Comparison of ENCODE assay signal across 8 cellular contexts in genomic region chr3:171187706-171188290, GRCh38.
DNase-seq lines count a peak whose midpoint lies in the region; ATAC-seq and TF ChIP-seq lines count a peak whose summit lies in the region.

No MANE protein-coding gene starts in this region.

- H3K36me3 ChIP-seq in HCT116 (ENCODE audit: control insufficient read depth in 1 of 2, insufficient read depth in 2 of 2, low read length in 2 of 2) = no peaks in the 10 kb centered on the region
- no peaks in the 10 kb centered on the region for H3K36me3 ChIP-seq in brain microvascular endothelial cell (replicated peaks)

- no peaks in the 10 kb centered on the region for H3K9me2 ChIP-seq in HCT116 (ENCODE audit: insufficient read depth)

- no peak overlapping the region for H3K27ac Mint-ChIP-seq in activated CD4-positive, alpha-beta memory T cell treated with anti-CD3 and anti-CD28 coated beads, Interleukin-2, amount 10 ng/mL, durations not matched to agents 7 days and 5 days

- peaks cover 24 to 30% of the 10 kb centered on the region in 2 experiments for H3K4me1 ChIP-seq in HCT116 (ENCODE audit: control insufficient read depth in 1 of 2, insufficient read depth in 2 of 2, low read length in 2 of 2)

- H4K20me1 ChIP-seq in HCT116 (ENCODE audit: insufficient read depth) = no peaks in the 10 kb centered on the region

- DNase-seq in Daoy (ENCODE audit: low read depth) (peak; percentile 39), HCT116 (ENCODE audit: low read depth, low spot score) (no peak), NCI-H510A (lab: John Stamatoyannopoulos, UW) (peak; percentile 13), brain microvascular endothelial cell (peak; percentile 28), left kidney (ENCODE audit: low read depth, low spot score) (peak; percentile 68)
- DNase-seq in activated CD4-positive, alpha-beta memory T cell treated with anti-CD3 and anti-CD28 coated beads, Interleukin-2, amount 10 ng/mL, durations not matched to agents 7 days and 5 days = no peak
- DNase-seq in activated CD4-positive, alpha-beta T cell treated with anti-CD3 and anti-CD28 coated beads, Interleukin-2, amount 50 U/mL, for 4 hours = no peak

- H3K36me3 Mint-ChIP-seq in activated CD4-positive, alpha-beta memory T cell treated with anti-CD3 and anti-CD28 coated beads, Interleukin-2, amount 10 ng/mL, durations not matched to agents 7 days and 5 days (ENCODE audit: low read depth) = peaks cover 42% of the 10 kb centered on the region

- peak; percentile 87 for TF ChIP-seq RAD21 in HCT116 (IDR thresholded peaks at IDR 0.05; ENCODE audit: low read depth)

- peaks cover 65% of the 10 kb centered on the region for H3K4me1 Mint-ChIP-seq in activated CD4-positive, alpha-beta memory T cell treated with anti-CD3 and anti-CD28 coated beads, Interleukin-2, amount 10 ng/mL, durations not matched to agents 7 days and 5 days

- H3K27me3 ChIP-seq in HCT116 (ENCODE audit: insufficient read depth, low read length) = no peaks in the 10 kb centered on the region
- H3K27me3 ChIP-seq in brain microvascular endothelial cell (replicated peaks) = no peaks in the 10 kb centered on the region

- H3K9me3 Mint-ChIP-seq in activated CD4-positive, alpha-beta memory T cell treated with anti-CD3 and anti-CD28 coated beads, Interleukin-2, amount 10 ng/mL, durations not matched to agents 7 days and 5 days = no peaks in the 10 kb centered on the region

- H3K4me2 ChIP-seq in HCT116 (ENCODE audit: low read length) = no peak overlapping the region

- H3K79me2 ChIP-seq in HCT116 (ENCODE audit: insufficient read depth, low read length) = no peaks in the 10 kb centered on the region

- no TSS peak for BruUV-seq in HCT116 (replicated peaks; lab: Mats Ljungman, UMichigan)

- POLR2A ChIA-PET in HCT116 (lab: Charles Lee) = no interaction called here
- POLR2A ChIA-PET in activated CD4-positive, alpha-beta memory T cell treated with anti-CD3 and anti-CD28 coated beads, Interleukin-2, amount 10 ng/mL, durations not matched to agents 7 days and 5 days (lab: Charles Lee) = no interaction called here

- RAD21 ChIA-PET in HCT116 (lab: Charles Lee; ENCODE audit: low non-redundant PET in 1 of 2, low total read pairs in 2 of 2, uncharacterized antibody in 2 of 2, unreplicated experiment in 2 of 2) = no interaction called here

- H3K27me3 Mint-ChIP-seq in activated CD4-positive, alpha-beta memory T cell treated with anti-CD3 and anti-CD28 coated beads, Interleukin-2, amount 10 ng/mL, durations not matched to agents 7 days and 5 days = no peaks in the 10 kb centered on the region

- H3K27ac ChIP-seq in HCT116 (ENCODE audit: low read depth, low read length) (no peak overlapping the region), brain microvascular endothelial cell (no peak overlapping the region)

- TF ChIP-seq CTCF in HCT116 (IDR thresholded peaks at IDR 0.05 in 2 of 3, conservative IDR thresholded peaks at IDR 0.05 in 1 of 3; ENCODE audit: borderline replicate concordance in 1 of 3, insufficient read depth in 1 of 3, low read depth in 2 of 3, low read length in 2 of 3) (peak; percentile 59 to 72 (median 71); a peak in 5 of 6 replicates), brain microvascular endothelial cell (IDR thresholded peaks at IDR 0.05; ENCODE audit: low read depth, low read length, missing control alignments) (peak; percentile 82)

- no peaks in the 10 kb centered on the region for H3K9me3 ChIP-seq in HCT116 (ENCODE audit: control insufficient read depth in 1 of 2, insufficient read depth in 1 of 2, low read depth in 1 of 2, low read length in 2 of 2)

- no peak overlapping the region for H2AFZ ChIP-seq in HCT116 (ENCODE audit: low read depth, low read length, poor library complexity, severe bottlenecking)

- H3K4me3 ChIP-seq in HCT116 (replicated peaks in 1 of 2; ENCODE audit: low read depth in 1 of 2, low read length in 2 of 2) (no peak overlapping the region), brain microvascular endothelial cell (ENCODE audit: low read depth, low read length) (no peak overlapping the region)

- H3K4me3 Mint-ChIP-seq in activated CD4-positive, alpha-beta memory T cell treated with anti-CD3 and anti-CD28 coated beads, Interleukin-2, amount 10 ng/mL, durations not matched to agents 7 days and 5 days = no peak overlapping the region

- no peak overlapping the region for H3K9ac ChIP-seq in HCT116 (ENCODE audit: low read length)

- in situ Hi-C loops in brain microvascular endothelial cell (cut with HindIII; ENCODE audit: low pct_ligation_motif_present, low sequenced_read_pairs) = loop anchor here (25.0 kb wide), 1 partner anchor 375 kb away; no protein-coding TSS in a partner anchor

- intact Hi-C loops in HCT116 (cut with micrococcal nuclease) = loop anchor here (1.0 to 10.0 kb wide), 5 partner anchors 140 to 645 kb away; partner anchors contain the start of gene TNIK

- CTCF ChIA-PET in HCT116 (lab: Charles Lee) = interaction anchor here (1.0 to 1.2 kb wide), 2 partner anchors 193 to 646 kb away, joined by 3 read pairs; no protein-coding TSS in a partner anchor
- CTCF ChIA-PET in activated CD4-positive, alpha-beta memory T cell treated with anti-CD3 and anti-CD28 coated beads, Interleukin-2, amount 10 ng/mL, durations not matched to agents 7 days and 5 days (lab: Charles Lee) = interaction anchor here (0.6 to 4.1 kb wide), 6 partner anchors 8 to 378 kb away, joined by 3 to 29 read pairs (median 4); no protein-coding TSS in a partner anchor

- no peak for TF ChIP-seq POLR2A in HCT116 (IDR thresholded peaks at IDR 0.05; ENCODE audit: borderline replicate concordance, extremely low read depth, insufficient read depth, insufficient read length)

- ATAC-seq in HCT116 = peak; percentile 57
- ATAC-seq in HG03457 (IDR thresholded peaks at IDR 0.05; ENCODE audit: unreplicated experiment) = no peak

TF ChIP-seq in HCT116, 20 proteins besides CTCF, POLR2A, EP300 and RAD21:
- TF ChIP-seq JUND (IDR thresholded peaks at IDR 0.05) = no peak
- no peak for TF ChIP-seq MAX (IDR thresholded peaks at IDR 0.05)
- TF ChIP-seq SRF (IDR thresholded peaks at IDR 0.05; ENCODE audit: low read depth) = no peak
- TF ChIP-seq POLR2AphosphoS5 (IDR thresholded peaks at IDR 0.05; ENCODE audit: low read depth, low read length) = no peak
- no peak for TF ChIP-seq REST (IDR thresholded peaks at IDR 0.05; ENCODE audit: low read depth)
- TF ChIP-seq TCF7L2 (IDR thresholded peaks at IDR 0.05; ENCODE audit: borderline replicate concordance, extremely low read depth, insufficient read depth, insufficient read length) = no peak
- no peak for TF ChIP-seq ELF1 (IDR thresholded peaks at IDR 0.05; ENCODE audit: borderline replicate concordance, low read depth)
- TF ChIP-seq FOSL1 (IDR thresholded peaks at IDR 0.05; ENCODE audit: low read depth) = no peak
- TF ChIP-seq SP1 (IDR thresholded peaks at IDR 0.05; ENCODE audit: low read depth) = no peak
- TF ChIP-seq ZNF274 (IDR thresholded peaks at IDR 0.05; ENCODE audit: low read depth, low read length) = no peak
- no peak for TF ChIP-seq ATF3 (IDR thresholded peaks at IDR 0.05)
- TF ChIP-seq CEBPB (IDR thresholded peaks at IDR 0.05; ENCODE audit: low read depth) = no peak
- TF ChIP-seq ZFX (IDR thresholded peaks at IDR 0.05) = no peak
- TF ChIP-seq YY1 (IDR thresholded peaks at IDR 0.05; ENCODE audit: extremely low read depth, insufficient replicate concordance, low read depth, low read length) = no peak
- TF ChIP-seq EZH2 (IDR thresholded peaks at IDR 0.05) = no peak
- TF ChIP-seq EGR1 (IDR thresholded peaks at IDR 0.05; ENCODE audit: low read depth) = no peak
- no peak for TF ChIP-seq EZH2phosphoT487 (IDR thresholded peaks at IDR 0.05; ENCODE audit: borderline replicate concordance)
- TF ChIP-seq SIN3A (IDR thresholded peaks at IDR 0.05; ENCODE audit: low read depth) = no peak

Comparison
In these comparisons a context has a peak if more than half of its experiments do, and no peak if none do; other contexts are left out.
1. DNase-seq: peak in Daoy (single experiment), NCI-H510A (single experiment), brain microvascular endothelial cell (single experiment) and left kidney (single experiment); none in HCT116 (single experiment), activated CD4-positive, alpha-beta memory T cell treated with anti-CD3 and anti-CD28 coated beads, Interleukin-2, amount 10 ng/mL, durations not matched to agents 7 days and 5 days (single experiment) and activated CD4-positive, alpha-beta T cell treated with anti-CD3 and anti-CD28 coated beads, Interleukin-2, amount 50 U/mL, for 4 hours (0 of 2).